8 cellular contexts compared by ENCODE assay signal in the genomic region with DNA sequence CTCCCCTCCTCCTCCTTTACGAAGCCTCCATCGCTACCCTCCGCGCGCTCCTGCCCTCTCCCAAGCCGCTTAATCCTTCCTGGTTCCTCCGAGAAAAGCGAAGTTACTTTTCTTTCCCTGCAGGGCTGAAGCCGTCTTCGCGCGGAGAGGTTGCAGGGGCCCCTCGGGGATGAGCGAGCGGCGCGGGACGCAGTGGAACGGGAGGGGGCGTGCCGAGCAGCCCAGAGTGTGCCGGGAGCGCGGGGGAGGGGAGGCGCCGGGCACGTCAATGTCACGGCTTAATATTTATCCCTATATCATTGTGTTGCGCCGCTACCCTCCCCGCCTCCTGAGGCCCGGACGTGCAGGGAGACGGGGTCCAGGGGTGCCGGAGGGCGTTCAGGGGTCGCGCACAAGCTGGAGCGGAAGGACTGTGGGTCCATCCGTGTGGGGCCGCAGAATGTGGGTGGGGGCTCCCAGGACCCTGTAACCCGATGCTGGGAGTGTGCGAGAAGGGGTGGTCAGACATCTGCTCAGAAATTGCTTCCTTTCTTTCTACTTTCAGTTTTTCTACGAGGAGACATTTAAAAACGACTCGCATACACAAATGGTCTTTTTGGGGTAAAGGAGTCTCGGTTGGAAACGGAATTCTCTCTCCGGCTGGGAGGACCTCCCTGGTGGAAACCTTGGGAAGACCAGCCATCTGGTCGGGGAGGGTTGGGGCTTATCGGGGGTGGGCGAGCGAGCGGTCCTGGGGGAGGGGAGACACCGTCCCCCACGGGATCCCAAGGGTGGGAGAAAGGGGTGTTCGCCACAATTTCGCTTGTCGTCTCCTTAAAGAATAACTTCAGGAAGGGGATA. TPM values are rescaled to one million over a fixed set of nuclear protein-coding genes. Genes with fewer than 3 reads are reported as not detected.
DNase-seq lines count a peak whose midpoint lies in the region; ATAC-seq and TF ChIP-seq lines count a peak whose summit lies in the region.

No MANE protein-coding gene starts in this region.

- TF ChIP-seq POLR2A in gastrocnemius medialis (IDR thresholded peaks at IDR 0.05) = peak; percentile 24 to 63

- no peaks in the 10 kb centered on the region for H3K9me3 ChIP-seq in gastrocnemius medialis

- peak overlapping the region; percentile 90 for H3K4me3 ChIP-seq in GM06990 (replicated peaks; ENCODE audit: low read depth, low read length)
- peak overlapping the region; percentile 50 to 81 (median 70) for H3K4me3 ChIP-seq in gastrocnemius medialis

- in situ Hi-C loops in gastrocnemius medialis (cut with MboI; ENCODE audit: low sequenced_read_pairs in 4 of 4) = loop anchor here in 3 of 4 donors (5.0 to 25.0 kb wide), 3 partner anchors 207 to 222 kb away; no protein-coding TSS in a partner anchor

- H3K27me3 ChIP-seq in GM06990 (replicated peaks; ENCODE audit: control insufficient read depth, insufficient read depth, low read length) = no peaks in the 10 kb centered on the region
- peaks cover 11 to 56% (median 51%) of the 10 kb centered on the region in 3 donors for H3K27me3 ChIP-seq in gastrocnemius medialis

- peak; percentile 57 for TF ChIP-seq CTCF in GM06990 (IDR thresholded peaks at IDR 0.05; ENCODE audit: insufficient read depth, low read length, poor library complexity, severe bottlenecking)
- no peak for TF ChIP-seq CTCF in gastrocnemius medialis (IDR thresholded peaks at IDR 0.05 in 4 of 5, conservative IDR thresholded peaks at IDR 0.05 in 1 of 5)

- peak overlapping the region; percentile 74 to 80 (median 76) for H3K27ac ChIP-seq in gastrocnemius medialis

- DNase-seq in GM06990 (ENCODE audit: extremely low read depth, insufficient read length) (peak; percentile 87), KG1 (lab: John Stamatoyannopoulos, UW) (peak; percentile 77), T-helper 9 cell (peak; percentile 71), astrocyte of the hippocampus (ENCODE audit: low read depth, low spot score) (peak; percentile 92), hypothalamus (lab: John Stamatoyannopoulos, UW) (peak in 45 of 51 donors; percentile 20 to 80 (median 53)), gastrocnemius medialis (peak; percentile 22 to 35), GOT3 (lab: John Stamatoyannopoulos, UW) (no peak)

- H3K36me3 ChIP-seq in GM06990 (ENCODE audit: control insufficient read depth, insufficient read depth, low read length) (no peaks in the 10 kb centered on the region; the same call in 1 of the 2 replicates), gastrocnemius medialis (no peaks in the 10 kb centered on the region)

- intact Hi-C loops in gastrocnemius medialis (cut with DNase I; ENCODE audit: low total_unique reads) = loop anchor here (2.0 to 5.0 kb wide), 2 partner anchors 143 to 212 kb away; no protein-coding TSS in a partner anchor

- H3K4me1 ChIP-seq in gastrocnemius medialis = no peaks in the 10 kb centered on the region

- ATAC-seq in GM21619 (IDR thresholded peaks at IDR 0.05; ENCODE audit: unreplicated experiment) (peak; percentile 48), gastrocnemius medialis (peak; percentile 31 to 49)

RNA-seq across cellular contexts. Expression of gene CDK6, which starts 2.4 kb away (rescaled TPM):
- 1 to 10 TPM; 1.2 to 6.9 (median 2.6) TPM for total RNA-seq in gastrocnemius medialis
